Comparison of ENCODE assay signal across 1 cellular context in genomic region chr3:132723024-132723462, GRCh38.
TF ChIP-seq lines count a peak whose summit lies in the region.

No MANE protein-coding gene starts in this region.

TF ChIP-seq in HEK293, 187 proteins besides CTCF, POLR2A, EP300 and RAD21 (continued from another document):
- TF ChIP-seq PRDM10 (tag by site-specific recombination; IDR thresholded peaks at IDR 0.05): peak; percentile 93
- no peak for TF ChIP-seq ZNF37A (tag by site-specific recombination; IDR thresholded peaks at IDR 0.05)
- TF ChIP-seq ZNF777 (tag by site-specific recombination; IDR thresholded peaks at IDR 0.05; ENCODE audit: borderline replicate concordance): no peak
- TF ChIP-seq ZNF280C (tag by site-specific recombination; IDR thresholded peaks at IDR 0.05): no peak
- no peak for TF ChIP-seq SALL2 (tag by site-specific recombination; IDR thresholded peaks at IDR 0.05; ENCODE audit: borderline replicate concordance)
- no peak for TF ChIP-seq ZNF621 (tag by site-specific recombination; IDR thresholded peaks at IDR 0.05)
- TF ChIP-seq ZNF449 (tag by site-specific recombination; IDR thresholded peaks at IDR 0.05): no peak
- peak; percentile 45; the same call in 1 of the 2 replicates for TF ChIP-seq SP7 (tag by site-specific recombination; IDR thresholded peaks at IDR 0.05)
- no peak for TF ChIP-seq HOXD13 (CRISPR knock-in tag; IDR thresholded peaks at IDR 0.05; ENCODE audit: borderline replicate concordance)
- no peak for TF ChIP-seq ZNF10 (tag by site-specific recombination; IDR thresholded peaks at IDR 0.05)
- no peak for TF ChIP-seq ZNF398 (tag by site-specific recombination; IDR thresholded peaks at IDR 0.05)
- no peak for TF ChIP-seq MYNN (tag by site-specific recombination; IDR thresholded peaks at IDR 0.05; ENCODE audit: borderline replicate concordance)
- no peak for TF ChIP-seq ZEB2 (tag by site-specific recombination; IDR thresholded peaks at IDR 0.05)
- TF ChIP-seq ZNF768 (tag by site-specific recombination; IDR thresholded peaks at IDR 0.05): no peak
- TF ChIP-seq ZNF16 (tag by site-specific recombination; IDR thresholded peaks at IDR 0.05; ENCODE audit: low read depth): no peak
- no peak for TF ChIP-seq ZNF549 (tag by site-specific recombination; IDR thresholded peaks at IDR 0.05)
- no peak for TF ChIP-seq ZNF514 (tag by site-specific recombination; IDR thresholded peaks at IDR 0.05)
- TF ChIP-seq ZNF155 (tag by site-specific recombination; IDR thresholded peaks at IDR 0.05): no peak
- TF ChIP-seq ZNF2 (tag by site-specific recombination; IDR thresholded peaks at IDR 0.05): no peak
- TF ChIP-seq ZNF148 (tag by site-specific recombination; IDR thresholded peaks at IDR 0.05; ENCODE audit: borderline replicate concordance): no peak
- TF ChIP-seq ZNF214 (tag by site-specific recombination; IDR thresholded peaks at IDR 0.05; ENCODE audit: borderline replicate concordance): no peak
TF ChIP-seq in HEK293: peak in this region for 18.
